Comparison of ENCODE assay signal across 19 cellular contexts in the genomic region with DNA sequence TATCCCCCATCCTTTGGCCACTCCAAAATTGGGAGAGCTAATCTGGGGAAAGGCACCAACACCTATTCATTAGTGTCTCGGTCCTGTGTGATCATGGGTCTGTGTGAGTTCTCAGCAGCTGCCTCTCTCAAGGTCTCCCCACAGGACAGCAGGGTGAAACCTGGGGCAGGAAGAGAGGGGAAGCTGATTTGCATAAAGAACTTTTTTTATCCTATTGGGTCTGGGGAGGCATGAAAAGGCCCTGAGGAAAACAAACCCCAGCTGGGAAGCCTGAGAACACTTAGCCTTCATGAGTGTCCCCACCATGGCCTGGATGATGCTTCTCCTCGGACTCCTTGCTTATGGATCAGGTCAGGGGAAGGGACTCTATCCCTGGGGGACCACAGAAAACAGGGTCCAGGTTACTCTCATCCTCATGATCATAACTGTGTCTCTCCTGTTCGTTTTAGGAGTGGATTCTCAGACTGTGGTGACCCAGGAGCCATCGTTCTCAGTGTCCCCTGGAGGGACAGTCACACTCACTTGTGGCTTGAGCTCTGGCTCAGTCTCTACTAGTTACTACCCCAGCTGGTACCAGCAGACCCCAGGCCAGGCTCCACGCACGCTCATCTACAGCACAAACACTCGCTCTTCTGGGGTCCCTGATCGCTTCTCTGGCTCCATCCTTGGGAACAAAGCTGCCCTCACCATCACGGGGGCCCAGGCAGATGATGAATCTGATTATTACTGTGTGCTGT.
A peak's percentile ranks its signal among the peaks of the same experiment; 100 is the strongest.
DNase-seq lines count a peak whose midpoint lies in the region; ATAC-seq and TF ChIP-seq lines count a peak whose summit lies in the region.
"Had no signal": no experiment of that assay in that cellular context is flagged by ENCODE, and none has a peak within 500 bp of the region (broad histone marks: within the 10 kb centered on the region; RNA-seq: fewer than 3 reads in every experiment).

No MANE protein-coding gene starts in this region.

- H3K4me3 ChIP-seq in GM12865 (ENCODE audit: low read depth, low read length), result no peak overlapping the region
- H3K4me3 ChIP-seq in mucosa of descending colon, result no peak overlapping the region
- H3K4me3 ChIP-seq in WERI-Rb-1 (ENCODE audit: low read depth, low read length), result no peak overlapping the region
- H3K4me3 ChIP-seq: HAP-1, heart right ventricle, lung had no signal

- no peak for TF ChIP-seq CTCF in GM12865 (IDR thresholded peaks at IDR 0.05; ENCODE audit: insufficient read depth, low read depth, low read length, missing control alignments)
- TF ChIP-seq CTCF in mucosa of descending colon (IDR thresholded peaks at IDR 0.05), result no peak
- no peak for TF ChIP-seq CTCF in WERI-Rb-1 (IDR thresholded peaks at IDR 0.05; ENCODE audit: low read depth, low read length)

- ATAC-seq in GM21526 (IDR thresholded peaks at IDR 0.05; ENCODE audit: low FRiP score, unreplicated experiment) (peak; percentile 26), mucosa of descending colon (peak; percentile 60)
- ATAC-seq: heart right ventricle had no signal

- no peaks in the 10 kb centered on the region for H3K4me1 ChIP-seq in mucosa of descending colon (ENCODE audit: low read depth)
- H3K4me1 ChIP-seq: HAP-1, heart right ventricle, parathyroid adenoma had no signal

- intact Hi-C loops in mucosa of descending colon (cut with DNase I, micrococcal nuclease), result no loop called here

- no peaks in the 10 kb centered on the region for H3K9me3 ChIP-seq in mucosa of descending colon
- H3K9me3 ChIP-seq in WERI-Rb-1 (ENCODE audit: severe bottlenecking), result no peaks in the 10 kb centered on the region
- H3K9me3 ChIP-seq: HAP-1, heart right ventricle had no signal

- DNase-seq in GM12865 (ENCODE audit: low read depth) (peak; percentile 37), NAMALWA (ENCODE audit: low spot score) (peak; percentile 78), mucosa of descending colon (no peak), hypothalamus (lab: John Stamatoyannopoulos, UW) (no peak), AML-193 (lab: John Stamatoyannopoulos, UW) (no peak), SKM-1 (lab: John Stamatoyannopoulos, UW; ENCODE audit: unreplicated experiment) (no peak), WERI-Rb-1 (no peak)
- DNase-seq: activated CD4-positive, alpha-beta T cell treated with anti-CD3 and anti-CD28 coated beads, Interleukin-2, amount 50 U/mL, for 1 hour; activated naive CD4-positive, alpha-beta T cell treated with Interleukin-2 at 50 U/mL for 16 hours; endodermal cell; heart right ventricle; islet precursor cell; NCI-H146; NCI-H2171 treated with DMSO at 0.1 percent for 48 hours; stimulated activated CD4-positive, alpha-beta T cell treated with anti-CD3 and anti-CD28 coated beads, Interleukin-2, amount 100 ng/mL, for 24 hours had no signal

- H3K27ac ChIP-seq in WERI-Rb-1, result no peak overlapping the region
- H3K27ac ChIP-seq: heart right ventricle, parathyroid adenoma had no signal

- H3K36me3 ChIP-seq in mucosa of descending colon (ENCODE audit: low read depth) (no peaks in the 10 kb centered on the region), WERI-Rb-1 (no peaks in the 10 kb centered on the region)
- H3K36me3 ChIP-seq: HAP-1, heart right ventricle had no signal

- no peaks in the 10 kb centered on the region for H3K27me3 ChIP-seq in WERI-Rb-1 (ENCODE audit: insufficient read depth, low read depth, severe bottlenecking)

Comparison
In these comparisons a context has a peak if more than half of its experiments do, and no peak if none do; other contexts are left out.
1. DNase-seq: peak in GM12865 (single experiment) and NAMALWA (single experiment); none in mucosa of descending colon (0 of 3), hypothalamus (0 of 51), AML-193 (0 of 2), SKM-1 (single experiment) and WERI-Rb-1 (single experiment).